Comparison of ENCODE assay signal across 1 cellular context in the genomic region with DNA sequence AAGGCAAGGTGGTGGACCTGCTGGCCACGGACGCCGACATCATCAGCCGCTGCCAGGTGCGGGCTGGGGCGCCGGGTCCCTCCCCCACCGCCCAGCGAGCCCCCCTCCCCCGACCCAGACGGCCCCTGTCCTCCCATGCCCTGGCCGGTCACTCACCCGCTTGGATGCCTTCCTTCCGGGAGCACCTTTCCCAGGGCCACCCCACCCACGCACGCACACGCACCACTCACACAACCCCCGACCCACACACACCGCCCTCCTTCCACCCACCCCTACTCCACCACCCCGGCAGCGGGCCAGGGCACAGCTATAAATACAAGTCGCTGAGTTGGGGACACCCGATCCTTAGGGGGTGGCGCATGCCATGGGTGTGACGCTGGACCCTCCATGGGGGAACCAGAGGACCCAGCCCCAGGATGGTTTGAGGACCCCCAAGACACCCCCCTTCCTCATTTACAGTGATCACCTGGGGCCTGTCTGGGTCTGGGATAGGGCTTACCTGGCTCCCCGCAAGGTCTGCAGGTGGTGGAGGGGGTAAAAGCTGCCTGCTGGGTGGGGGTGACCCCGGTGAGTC.
TF ChIP-seq lines count a peak whose summit lies in the region.

No MANE protein-coding gene starts in this region.

TF ChIP-seq in K562, 482 proteins besides CTCF, POLR2A, EP300 and RAD21 (continued from another document):
- TF ChIP-seq, protein P1, sequence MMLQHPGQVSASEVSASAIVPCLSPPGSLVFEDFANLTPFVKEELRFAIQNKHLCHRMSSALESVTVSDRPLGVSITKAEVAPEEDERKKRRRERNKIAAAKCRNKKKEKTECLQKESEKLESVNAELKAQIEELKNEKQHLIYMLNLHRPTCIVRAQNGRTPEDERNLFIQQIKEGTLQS (IDR thresholded peaks at IDR 0.05): peak; percentile 18; the same call in 1 of the 2 replicates
- TF ChIP-seq, protein P1 (CRISPR knock-in tag; conservative IDR thresholded peaks at IDR 0.05): no peak
- TF ChIP-seq, protein P2, sequence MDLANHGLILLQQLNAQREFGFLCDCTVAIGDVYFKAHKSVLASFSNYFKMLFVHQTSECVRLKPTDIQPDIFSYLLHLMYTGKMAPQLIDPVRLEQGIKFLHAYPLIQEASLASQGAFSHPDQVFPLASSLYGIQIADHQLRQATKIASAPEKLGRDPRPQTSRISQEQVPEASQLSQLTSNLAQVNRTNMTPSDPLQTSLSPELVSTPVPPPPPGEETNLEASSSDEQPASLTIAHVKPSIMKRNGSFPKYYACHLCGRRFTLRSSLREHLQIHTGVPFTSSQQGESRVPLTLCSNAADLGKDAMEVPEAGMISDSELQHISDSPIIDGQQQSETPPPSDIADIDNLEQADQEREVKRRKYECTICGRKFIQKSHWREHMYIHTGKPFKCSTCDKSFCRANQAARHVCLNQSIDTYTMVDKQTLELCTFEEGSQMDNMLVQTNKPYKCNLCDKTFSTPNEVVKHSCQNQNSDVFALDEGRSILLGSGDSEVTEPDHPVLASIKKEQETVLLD (IDR thresholded peaks at IDR 0.05): 0 out of 2 replicates have a peak, but pooled peaks have one; percentile 23
- TF ChIP-seq SMC3 (conservative IDR thresholded peaks at IDR 0.05; ENCODE audit: insufficient read depth, low read depth, low read length) (no peak), EGR1 (conservative IDR thresholded peaks at IDR 0.05) (peak; percentile 95), SMARCA5 (IDR thresholded peaks at IDR 0.05) (no peak)
